8 cellular contexts compared by ENCODE assay signal in genomic region chr3:61936344-61936937, GRCh38.
DNase-seq lines count a peak whose midpoint lies in the region; ATAC-seq and TF ChIP-seq lines count a peak whose summit lies in the region.

No MANE protein-coding gene starts in this region.

- no peak overlapping the region for H3K4me3 ChIP-seq in coronary artery

- in situ Hi-C loops in ACHN (cut with HindIII; ENCODE audit: low pct_ligation_motif_present, low pct_unique_long_range_greater_than_20kb, low sequenced_read_pairs) (no loop called here), GM13976 (cut with MboI; ENCODE audit: low sequenced_read_pairs, unreplicated experiment) (loop anchor here (10.0 kb wide), 1 partner anchor 62 kb away; no protein-coding TSS in a partner anchor)

- DNase-seq in ACHN (peak; percentile 14), GM13976 (ENCODE audit: low spot score) (peak; percentile 35), Kasumi-1 (lab: John Stamatoyannopoulos, UW) (peak; percentile 30 to 36), coronary artery (ENCODE audit: low spot score) (no peak), NCI-H187 (lab: John Stamatoyannopoulos, UW) (no peak), SW480 (ENCODE audit: low spot score) (no peak)
- peak in 2 of 3 donors; percentile 2 to 11 for DNase-seq in stimulated activated CD4-positive, alpha-beta T cell treated with anti-CD3 and anti-CD28 coated beads, Interleukin-12 subunit alpha, Interleukin-12 subunit beta, amount 100 ng/mL, for 48 hours (ENCODE audit: low read depth in 2 of 3, low spot score in 1 of 3)

- ATAC-seq in GM18517 (IDR thresholded peaks at IDR 0.05; ENCODE audit: unreplicated experiment): no peak

- H3K27ac ChIP-seq in coronary artery: no peak overlapping the region

- TF ChIP-seq CTCF in GM13976 (IDR thresholded peaks at IDR 0.05; ENCODE audit: borderline replicate concordance, control extremely low read depth, extremely low read depth, insufficient read depth, missing control alignments): peak; percentile 66
- peak; percentile 19 for TF ChIP-seq CTCF in coronary artery (IDR thresholded peaks at IDR 0.05)

Comparison
In these comparisons a context has a peak if more than half of its experiments do, and no peak if none do; other contexts are left out.
1. DNase-seq: peak in ACHN (single experiment), GM13976 (single experiment), Kasumi-1 (2 of 2) and stimulated activated CD4-positive, alpha-beta T cell treated with anti-CD3 and anti-CD28 coated beads, Interleukin-12 subunit alpha, Interleukin-12 subunit beta, amount 100 ng/mL, for 48 hours (2 of 3); none in coronary artery (single experiment), NCI-H187 (0 of 2) and SW480 (single experiment).